In the genomic region with DNA sequence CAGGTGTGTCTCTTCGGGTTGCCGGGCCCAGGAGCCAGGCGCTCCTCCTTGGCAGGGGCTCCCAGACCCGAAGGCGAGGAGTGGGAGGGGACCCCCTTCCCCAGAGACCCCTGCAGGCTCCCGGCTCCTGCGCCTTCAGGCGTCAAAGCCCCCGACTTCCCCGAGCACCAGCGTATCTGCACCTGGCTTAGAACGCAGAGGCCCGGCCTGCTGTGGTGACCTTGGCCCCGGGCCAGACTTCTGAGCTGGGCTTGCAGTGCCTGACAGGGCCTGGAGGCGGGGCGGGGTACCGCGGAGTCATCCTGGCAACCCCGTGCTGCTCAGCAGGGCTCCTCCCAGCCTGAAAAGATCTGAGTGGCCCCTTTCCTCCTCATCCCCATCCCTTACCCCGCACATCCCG, we compare ENCODE assay signal across 10 cellular contexts. TPM values are rescaled to one million over a fixed set of nuclear protein-coding genes. Genes with fewer than 3 reads are reported as not detected.
A peak's percentile ranks its signal among the peaks of the same experiment; 100 is the strongest.
DNase-seq lines count a peak whose midpoint lies in the region; ATAC-seq and TF ChIP-seq lines count a peak whose summit lies in the region.
"Had no signal": no experiment of that assay in that cellular context is flagged by ENCODE, and none has a peak within 500 bp of the region (broad histone marks: within the 10 kb centered on the region; RNA-seq: fewer than 3 reads in every experiment).

No MANE protein-coding gene starts in this region.

- intact Hi-C loops in thyroid gland (cut with DNase I) = no loop called here

- H3K4me3 Mint-ChIP-seq in activated T-cell treated with anti-CD3 and anti-CD28 coated beads, Interleukin-2, amount 50 U/mL, for 72 hours = no peak overlapping the region
- no peak overlapping the region for H3K4me3 Mint-ChIP-seq in osteocyte (ENCODE audit: unreplicated experiment)

- 18 to 26% methylated on average over 13 to 21 of the region's 21 CpGs for WGBS in thyroid gland, 2 donors

- ATAC-seq in activated T-cell treated with anti-CD3 and anti-CD28 coated beads, Interleukin-2, amount 50 U/mL, for 72 hours (replicated peaks in 1 of 2) = peak; percentile 64 to 65
- no peak for ATAC-seq in GM21576 (IDR thresholded peaks at IDR 0.05; ENCODE audit: unreplicated experiment)

- H3K27ac ChIP-seq in thyroid gland (no peak overlapping the region), WERI-Rb-1 (no peak overlapping the region)
- H3K27ac ChIP-seq: KMS-11, skin epidermis had no signal

- peaks cover 56% of the 10 kb centered on the region for H3K27me3 Mint-ChIP-seq in activated T-cell treated with anti-CD3 and anti-CD28 coated beads, Interleukin-2, amount 50 U/mL, for 72 hours (ENCODE audit: low read depth)
- H3K27me3 Mint-ChIP-seq in osteocyte (ENCODE audit: unreplicated experiment) = peaks cover 23% of the 10 kb centered on the region

- no peak for TF ChIP-seq POLR2A in thyroid gland (IDR thresholded peaks at IDR 0.05)

- peaks cover 10% of the 10 kb centered on the region for H3K4me1 Mint-ChIP-seq in activated T-cell treated with anti-CD3 and anti-CD28 coated beads, Interleukin-2, amount 50 U/mL, for 72 hours (ENCODE audit: low read depth)
- H3K4me1 Mint-ChIP-seq in osteocyte (ENCODE audit: unreplicated experiment) = peaks cover 2% of the 10 kb centered on the region

- no peaks in the 10 kb centered on the region for H3K9me3 ChIP-seq in thyroid gland
- no peaks in the 10 kb centered on the region for H3K9me3 ChIP-seq in WERI-Rb-1 (ENCODE audit: severe bottlenecking)

- DNase-seq in activated T-cell treated with anti-CD3 and anti-CD28 coated beads, Interleukin-2, amount 50 U/mL, for 72 hours = peak; percentile 38 to 40
- no peak for DNase-seq in activated T-cell treated with anti-CD3 and anti-CD28 coated beads, Interleukin-2, amount 50 U/mL, for 1 hour
- DNase-seq in RPMI7951 (ENCODE audit: low read depth) (peak; percentile 35), hepatic stellate cell (ENCODE audit: low spot score) (peak; percentile 9), thyroid gland (peak; percentile 48 to 49), WERI-Rb-1 (no peak), osteocyte (ENCODE audit: extremely low spot score, unreplicated experiment) (no peak)

- H3K9me3 Mint-ChIP-seq in activated T-cell treated with anti-CD3 and anti-CD28 coated beads, Interleukin-2, amount 50 U/mL, for 72 hours = no peaks in the 10 kb centered on the region
- H3K9me3 Mint-ChIP-seq in osteocyte (ENCODE audit: unreplicated experiment) = no peaks in the 10 kb centered on the region

- H3K36me3 Mint-ChIP-seq in activated T-cell treated with anti-CD3 and anti-CD28 coated beads, Interleukin-2, amount 50 U/mL, for 72 hours (ENCODE audit: insufficient read depth in 2 of 2) = no peaks in the 10 kb centered on the region
- no peaks in the 10 kb centered on the region for H3K36me3 Mint-ChIP-seq in osteocyte (ENCODE audit: unreplicated experiment)

- H3K36me3 ChIP-seq in thyroid gland = no peaks in the 10 kb centered on the region
- no peaks in the 10 kb centered on the region for H3K36me3 ChIP-seq in WERI-Rb-1

- H3K4me3 ChIP-seq in thyroid gland (replicated peaks in 1 of 3) = no peak overlapping the region
- no peak overlapping the region for H3K4me3 ChIP-seq in WERI-Rb-1 (ENCODE audit: low read depth, low read length)
- H3K4me3 ChIP-seq: skin epidermis had no signal

- no peaks in the 10 kb centered on the region for H3K27me3 ChIP-seq in thyroid gland
- no peaks in the 10 kb centered on the region for H3K27me3 ChIP-seq in WERI-Rb-1 (ENCODE audit: insufficient read depth, low read depth, severe bottlenecking)

- TF ChIP-seq CTCF in thyroid gland (IDR thresholded peaks at IDR 0.05) (no peak), WERI-Rb-1 (IDR thresholded peaks at IDR 0.05; ENCODE audit: low read depth, low read length) (no peak), osteocyte (IDR thresholded peaks at IDR 0.05) (no peak)

- H3K27ac Mint-ChIP-seq in activated T-cell treated with anti-CD3 and anti-CD28 coated beads, Interleukin-2, amount 50 U/mL, for 72 hours = no peak overlapping the region
- H3K27ac Mint-ChIP-seq in osteocyte (ENCODE audit: unreplicated experiment) = no peak overlapping the region

- H3K4me1 ChIP-seq in thyroid gland = no peaks in the 10 kb centered on the region

RNA-seq across cellular contexts. Expression of a gene that starts 27.0 kb away (rescaled TPM):
- total RNA-seq in activated T-cell treated with anti-CD3 and anti-CD28 coated beads, Interleukin-2, amount 50 U/mL, for 72 hours = 10 to 100 TPM; 63.2 to 73.1 TPM
- 36.4 and 37.9 TPM in 2 replicates for total RNA-seq in RPMI7951 (2014; rRNA removed; shearing (Covaris generic))
- under 1 TPM in 1 of 4 donors, not detected in 3; 0.45 TPM for total RNA-seq in thyroid gland
- total RNA-seq in osteocyte = 3.5 and 4.0 TPM in 2 replicates

Comparison
In these comparisons a context has a peak if more than half of its experiments do, and no peak if none do; other contexts are left out.
1. DNase-seq: peak in activated T-cell treated with anti-CD3 and anti-CD28 coated beads, Interleukin-2, amount 50 U/mL, for 72 hours (2 of 2), RPMI7951 (single experiment), hepatic stellate cell (single experiment) and thyroid gland (2 of 2); none in activated T-cell treated with anti-CD3 and anti-CD28 coated beads, Interleukin-2, amount 50 U/mL, for 1 hour (single experiment), WERI-Rb-1 (single experiment) and osteocyte (single experiment).